Comparison of ENCODE assay signal across 1 cellular context in the genomic region with DNA sequence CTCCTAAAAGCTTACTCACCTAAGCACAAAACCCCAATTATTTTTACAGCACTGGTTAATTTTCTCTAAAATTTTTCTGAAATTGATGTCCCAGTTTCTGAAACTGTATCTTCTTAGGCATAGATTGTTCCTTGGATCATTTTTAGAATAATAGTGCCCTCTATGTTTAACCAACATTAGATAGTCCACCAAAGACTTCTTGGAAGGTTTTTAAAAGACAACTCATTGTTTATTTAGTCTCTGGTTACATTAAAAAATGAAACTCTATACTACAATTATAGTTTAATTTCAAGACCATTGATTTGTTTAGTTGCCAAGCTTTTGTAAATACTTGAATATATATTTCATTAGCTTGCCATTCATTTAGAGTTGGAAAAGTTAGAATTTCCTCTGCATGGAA.
TF ChIP-seq lines count a peak whose summit lies in the region.

No MANE protein-coding gene starts in this region.

TF ChIP-seq in HepG2, 621 proteins besides CTCF, POLR2A, EP300 and RAD21:
- TF ChIP-seq, protein P1, sequence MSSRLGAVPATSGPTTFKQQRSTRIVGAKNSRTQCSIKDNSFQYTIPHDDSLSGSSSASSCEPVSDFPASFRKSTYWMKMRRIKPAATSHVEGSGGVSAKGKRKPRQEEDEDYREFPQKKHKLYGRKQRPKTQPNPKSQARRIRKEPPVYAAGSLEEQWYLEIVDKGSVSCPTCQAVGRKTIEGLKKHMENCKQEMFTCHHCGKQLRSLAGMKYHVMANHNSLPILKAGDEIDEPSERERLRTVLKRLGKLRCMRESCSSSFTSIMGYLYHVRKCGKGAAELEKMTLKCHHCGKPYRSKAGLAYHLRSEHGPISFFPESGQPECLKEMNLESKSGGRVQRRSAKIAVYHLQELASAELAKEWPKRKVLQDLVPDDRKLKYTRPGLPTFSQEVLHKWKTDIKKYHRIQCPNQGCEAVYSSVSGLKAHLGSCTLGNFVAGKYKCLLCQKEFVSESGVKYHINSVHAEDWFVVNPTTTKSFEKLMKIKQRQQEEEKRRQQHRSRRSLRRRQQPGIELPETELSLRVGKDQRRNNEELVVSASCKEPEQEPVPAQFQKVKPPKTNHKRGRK (CRISPR knock-in tag; IDR thresholded peaks at IDR 0.05): no peak
- no peak for TF ChIP-seq CBX2 (IDR thresholded peaks at IDR 0.05; ENCODE audit: low read depth, low read length)
- no peak for TF ChIP-seq CBX2 (CRISPR knock-in tag; IDR thresholded peaks at IDR 0.05; ENCODE audit: low read depth)
- TF ChIP-seq XBP1 (CRISPR knock-in tag; IDR thresholded peaks at IDR 0.05): no peak
- no peak for TF ChIP-seq SNAPC2 (CRISPR knock-in tag; IDR thresholded peaks at IDR 0.05)
- no peak for TF ChIP-seq SETDB1 (CRISPR knock-in tag; IDR thresholded peaks at IDR 0.05; ENCODE audit: borderline replicate concordance)
- no peak for TF ChIP-seq POLR2AphosphoS5 (IDR thresholded peaks at IDR 0.05; ENCODE audit: low read depth, low read length)
- no peak for TF ChIP-seq MAF1 (CRISPR knock-in tag; IDR thresholded peaks at IDR 0.05; ENCODE audit: borderline replicate concordance)
